24 cellular contexts compared by ENCODE assay signal in genomic region chr3:132433121-132433520, GRCh38. TPM values are rescaled to one million over a fixed set of nuclear protein-coding genes. Genes with fewer than 3 reads are reported as not detected.
DNase-seq lines count a peak whose midpoint lies in the region; ATAC-seq, FAIRE-seq and TF ChIP-seq lines count a peak whose summit lies in the region.
"Had no signal": no experiment of that assay in that cellular context is flagged by ENCODE, and none has a peak within 500 bp of the region (broad histone marks: within the 10 kb centered on the region; RNA-seq: fewer than 3 reads in every experiment).

No MANE protein-coding gene starts in this region.

- H3K4me3 Mint-ChIP-seq in activated T-cell treated with anti-CD3 and anti-CD28 coated beads, Interleukin-2, amount 50 U/mL, for 24 hours: no peak overlapping the region
- H3K4me3 Mint-ChIP-seq in osteocyte (ENCODE audit: unreplicated experiment): no peak overlapping the region
- H3K4me3 Mint-ChIP-seq in activated CD4-positive, alpha-beta memory T cell treated with anti-CD3 and anti-CD28 coated beads, Interleukin-2, amount 10 ng/mL, durations not matched to agents 7 days and 5 days: no peak overlapping the region
- H3K4me3 Mint-ChIP-seq: activated naive CD4-positive, alpha-beta T cell treated with anti-CD3 and anti-CD28 coated beads, Interleukin-2, amount 50 U/mL, for 24 hours; activated T-cell treated with anti-CD3 and anti-CD28 coated beads, Interleukin-2, amount 50 U/mL, for 72 hours; effector memory CD8-positive, alpha-beta T cell; naive thymus-derived CD4-positive, alpha-beta T cell had no signal

- no peaks in the 10 kb centered on the region for H3K9me2 ChIP-seq in PC-3 (replicated peaks; ENCODE audit: low read length)

- no peaks in the 10 kb centered on the region for H3K9me3 ChIP-seq in PC-3 (ENCODE audit: low read length)
- H3K9me3 ChIP-seq in endothelial cell of umbilical vein (replicated peaks; ENCODE audit: control insufficient read depth, insufficient read depth, low read length): no peaks in the 10 kb centered on the region
- H3K9me3 ChIP-seq: body of pancreas, colonic mucosa, pancreas, upper lobe of left lung had no signal

- intact Hi-C loops in PC-3 (cut with micrococcal nuclease) (no loop called here), endothelial cell of umbilical vein (cut with micrococcal nuclease) (no loop called here)

- peak overlapping the region; percentile 31; the same call in 1 of the 2 replicates for H3K27ac ChIP-seq in PC-3 (ENCODE audit: low read length)
- H3K27ac ChIP-seq in endothelial cell of umbilical vein (ENCODE audit: insufficient read depth, low read depth, low read length): no peak overlapping the region
- H3K27ac ChIP-seq: body of pancreas, colonic mucosa, pancreas, upper lobe of left lung had no signal

- CTCF ChIA-PET in PC-3 (lab: Charles Lee) (no interaction called here), endothelial cell of umbilical vein (lab: Charles Lee) (interaction anchor here (1.3 kb wide), 1 partner anchor 8 kb away, joined by 4 read pairs; no protein-coding TSS in a partner anchor)
- CTCF ChIA-PET in activated CD4-positive, alpha-beta memory T cell treated with anti-CD3 and anti-CD28 coated beads, Interleukin-2, amount 10 ng/mL, durations not matched to agents 7 days and 5 days (lab: Charles Lee): no interaction called here

- H4K20me1 ChIP-seq in PC-3 (ENCODE audit: low read length): no peaks in the 10 kb centered on the region
- H4K20me1 ChIP-seq in endothelial cell of umbilical vein (replicated peaks; ENCODE audit: control insufficient read depth, extremely low read depth, insufficient read depth, low read length): no peaks in the 10 kb centered on the region

- no peaks in the 10 kb centered on the region for H3K27me3 ChIP-seq in PC-3 (ENCODE audit: low read length)
- no peaks in the 10 kb centered on the region for H3K27me3 ChIP-seq in endothelial cell of umbilical vein (ENCODE audit: control insufficient read depth in 2 of 2, insufficient read depth in 2 of 2, low read length in 2 of 2)
- H3K27me3 ChIP-seq: body of pancreas, colonic mucosa, pancreas, upper lobe of left lung had no signal

- FAIRE-seq in endothelial cell of umbilical vein (lab: Jason Lieb, UNC): no peak
- FAIRE-seq: A204.1, HepG2, pancreas had no signal

- H3K4me1 Mint-ChIP-seq in activated T-cell treated with anti-CD3 and anti-CD28 coated beads, Interleukin-2, amount 50 U/mL, for 24 hours (ENCODE audit: low read depth): peaks cover 58% of the 10 kb centered on the region
- peaks cover 38% of the 10 kb centered on the region for H3K4me1 Mint-ChIP-seq in osteocyte (ENCODE audit: unreplicated experiment)
- H3K4me1 Mint-ChIP-seq in activated CD4-positive, alpha-beta memory T cell treated with anti-CD3 and anti-CD28 coated beads, Interleukin-2, amount 10 ng/mL, durations not matched to agents 7 days and 5 days: peaks cover 32% of the 10 kb centered on the region

- H3K27me3 Mint-ChIP-seq in activated T-cell treated with anti-CD3 and anti-CD28 coated beads, Interleukin-2, amount 50 U/mL, for 24 hours: no peaks in the 10 kb centered on the region
- no peaks in the 10 kb centered on the region for H3K27me3 Mint-ChIP-seq in osteocyte (ENCODE audit: unreplicated experiment)
- H3K27me3 Mint-ChIP-seq in activated CD4-positive, alpha-beta memory T cell treated with anti-CD3 and anti-CD28 coated beads, Interleukin-2, amount 10 ng/mL, durations not matched to agents 7 days and 5 days: no peaks in the 10 kb centered on the region
- H3K27me3 Mint-ChIP-seq: activated naive CD4-positive, alpha-beta T cell treated with anti-CD3 and anti-CD28 coated beads, Interleukin-2, amount 50 U/mL, for 24 hours; effector memory CD8-positive, alpha-beta T cell; naive thymus-derived CD4-positive, alpha-beta T cell had no signal

- peak overlapping the region; percentile 40 for H3K27ac Mint-ChIP-seq in activated T-cell treated with anti-CD3 and anti-CD28 coated beads, Interleukin-2, amount 50 U/mL, for 24 hours
- H3K27ac Mint-ChIP-seq in osteocyte (ENCODE audit: unreplicated experiment): peak overlapping the region; percentile 50
- H3K27ac Mint-ChIP-seq in activated CD4-positive, alpha-beta memory T cell treated with anti-CD3 and anti-CD28 coated beads, Interleukin-2, amount 10 ng/mL, durations not matched to agents 7 days and 5 days: no peak overlapping the region
- H3K27ac Mint-ChIP-seq: activated naive CD4-positive, alpha-beta T cell treated with anti-CD3 and anti-CD28 coated beads, Interleukin-2, amount 50 U/mL, for 24 hours; activated T-cell treated with anti-CD3 and anti-CD28 coated beads, Interleukin-2, amount 50 U/mL, for 72 hours had no signal

- no peaks in the 10 kb centered on the region for H3F3A ChIP-seq in PC-3 (ENCODE audit: low read length, unreplicated experiment)

- H3K79me2 ChIP-seq in PC-3 (ENCODE audit: low read length) (0 out of 2 replicates have a peak, but pooled peaks cover 6% of the 10 kb centered on the region), endothelial cell of umbilical vein (ENCODE audit: control insufficient read depth, insufficient read depth, low read length) (peaks cover 51% of the 10 kb centered on the region)

- no peaks in the 10 kb centered on the region for H3K9me3 Mint-ChIP-seq in activated T-cell treated with anti-CD3 and anti-CD28 coated beads, Interleukin-2, amount 50 U/mL, for 24 hours
- H3K9me3 Mint-ChIP-seq in osteocyte (ENCODE audit: unreplicated experiment): no peaks in the 10 kb centered on the region
- no peaks in the 10 kb centered on the region for H3K9me3 Mint-ChIP-seq in activated CD4-positive, alpha-beta memory T cell treated with anti-CD3 and anti-CD28 coated beads, Interleukin-2, amount 10 ng/mL, durations not matched to agents 7 days and 5 days
- H3K9me3 Mint-ChIP-seq: activated naive CD4-positive, alpha-beta T cell treated with anti-CD3 and anti-CD28 coated beads, Interleukin-2, amount 50 U/mL, for 24 hours; activated T-cell treated with anti-CD3 and anti-CD28 coated beads, Interleukin-2, amount 50 U/mL, for 72 hours; effector memory CD8-positive, alpha-beta T cell; naive thymus-derived CD4-positive, alpha-beta T cell had no signal

- ATAC-seq in PC-3 (no peak), GM19035 (IDR thresholded peaks at IDR 0.05; ENCODE audit: unreplicated experiment) (no peak)
- ATAC-seq: HepG2, sciatic nerve had no signal

- no peak overlapping the region for H2AFZ ChIP-seq in PC-3 (ENCODE audit: low read length)
- no peak overlapping the region for H2AFZ ChIP-seq in endothelial cell of umbilical vein (ENCODE audit: low read depth, low read length)

- dilution Hi-C loops in endothelial cell of umbilical vein (cut with MboI; ENCODE audit: extremely low pct_ligation_motif_present, low sequenced_read_pairs): no loop called here

- no TSS peak for BruUV-seq in PC-3 (replicated peaks; lab: Mats Ljungman, UMichigan)
- no TSS peak for BruUV-seq in endothelial cell of umbilical vein (replicated peaks; lab: Mats Ljungman, UMichigan)

- H3K36me3 ChIP-seq in PC-3 (ENCODE audit: low read depth, low read length): no peaks in the 10 kb centered on the region
- H3K36me3 ChIP-seq in endothelial cell of umbilical vein (ENCODE audit: control insufficient read depth in 2 of 2, extremely low read depth in 1 of 2, insufficient read depth in 2 of 2, low read length in 2 of 2): no peaks in the 10 kb centered on the region
- H3K36me3 ChIP-seq: colonic mucosa, pancreas had no signal

- no peak for TF ChIP-seq POLR2A in endothelial cell of umbilical vein (IDR thresholded peaks at IDR 0.05; ENCODE audit: low read depth, low read length)

- DNase-seq in activated T-cell treated with anti-CD3 and anti-CD28 coated beads, Interleukin-2, amount 50 U/mL, for 24 hours: no peak
- DNase-seq in activated T-cell treated with anti-CD3 and anti-CD28 coated beads, Interleukin-2, amount 50 U/mL, for 48 hours: no peak
- DNase-seq in PC-3 (no peak), endothelial cell of umbilical vein (ENCODE audit: low read depth, low spot score) (no peak), osteocyte (ENCODE audit: extremely low spot score, unreplicated experiment) (no peak)
- DNase-seq in activated naive CD4-positive, alpha-beta T cell (lab: John Stamatoyannopoulos, UW): no peak
- DNase-seq in activated CD4-positive, alpha-beta memory T cell treated with anti-CD3 and anti-CD28 coated beads, Interleukin-2, amount 10 ng/mL, durations not matched to agents 7 days and 5 days: no peak
- DNase-seq: body of pancreas; colonic mucosa; effector memory CD8-positive, alpha-beta T cell; naive thymus-derived CD4-positive, alpha-beta T cell; NCI-H2081 treated with DMSO at 0.1 percent for 48 hours; NK-92 treated with Interleukin-12 subunit alpha and Interleukin-12 subunit beta, amount 100 ng/mL, for 24 hours; pancreas; RPMI8226; stimulated activated CD8-positive, alpha-beta memory T cell treated with anti-CD3 and anti-CD28 coated beads, Interleukin-4, amount 100 ng/mL, for 48 hours; T1000; upper lobe of left lung had no signal

- H3K4me1 ChIP-seq in PC-3 (ENCODE audit: insufficient read depth, low read length): peaks cover 11% of the 10 kb centered on the region
- H3K4me1 ChIP-seq in endothelial cell of umbilical vein (ENCODE audit: control insufficient read depth, extremely low read depth, insufficient read depth, low read length): peaks cover 21% of the 10 kb centered on the region
- H3K4me1 ChIP-seq: body of pancreas, colonic mucosa had no signal

- H3K9me1 ChIP-seq in endothelial cell of umbilical vein (replicated peaks; ENCODE audit: control insufficient read depth, extremely low read depth, insufficient read depth, low read length): no peaks in the 10 kb centered on the region

- TF ChIP-seq CTCF in PC-3 (conservative IDR thresholded peaks at IDR 0.05; ENCODE audit: low read depth, low read length) (no peak), endothelial cell of umbilical vein (IDR thresholded peaks at IDR 0.05; ENCODE audit: extremely low read depth in 1 of 2, insufficient read depth in 1 of 2, low read depth in 1 of 2, low read length in 2 of 2) (no peak), osteocyte (IDR thresholded peaks at IDR 0.05) (no peak)

- H3K9ac ChIP-seq in PC-3 (ENCODE audit: low read length) (no peak overlapping the region), endothelial cell of umbilical vein (replicated peaks; ENCODE audit: extremely low read depth, insufficient read depth, low read length) (no peak overlapping the region)

- peaks cover 33% of the 10 kb centered on the region for H3K36me3 Mint-ChIP-seq in activated T-cell treated with anti-CD3 and anti-CD28 coated beads, Interleukin-2, amount 50 U/mL, for 24 hours (ENCODE audit: low read depth)
- peaks cover 17% of the 10 kb centered on the region for H3K36me3 Mint-ChIP-seq in osteocyte (ENCODE audit: unreplicated experiment)
- peaks cover 11% of the 10 kb centered on the region for H3K36me3 Mint-ChIP-seq in activated CD4-positive, alpha-beta memory T cell treated with anti-CD3 and anti-CD28 coated beads, Interleukin-2, amount 10 ng/mL, durations not matched to agents 7 days and 5 days (ENCODE audit: low read depth)

- POLR2A ChIA-PET in PC-3 (lab: Charles Lee; ENCODE audit: unreplicated experiment): no interaction called here
- POLR2A ChIA-PET in endothelial cell of umbilical vein (lab: Charles Lee): no interaction called here
- POLR2A ChIA-PET in activated CD4-positive, alpha-beta memory T cell treated with anti-CD3 and anti-CD28 coated beads, Interleukin-2, amount 10 ng/mL, durations not matched to agents 7 days and 5 days (lab: Charles Lee): interaction anchor here (1.6 kb wide), 1 partner anchor 15 kb away, joined by 6 read pairs; the partner anchor contains the start of gene DNAJC13

- peak overlapping the region; percentile 37; the same call in 1 of the 2 replicates for H3K4me2 ChIP-seq in PC-3 (ENCODE audit: low read length)
- H3K4me2 ChIP-seq in endothelial cell of umbilical vein (ENCODE audit: insufficient read depth, low read length): peak overlapping the region; percentile 50

- H3K4me3 ChIP-seq in PC-3 (ENCODE audit: low read length): no peak overlapping the region
- no peak overlapping the region for H3K4me3 ChIP-seq in endothelial cell of umbilical vein (replicated peaks in 1 of 3; ENCODE audit: insufficient read depth in 1 of 3, low read depth in 1 of 3, low read length in 3 of 3)
- H3K4me3 ChIP-seq: body of pancreas, colonic mucosa, pancreas, upper lobe of left lung had no signal

RNA-seq across cellular contexts. Expression of gene DNAJC13, which starts 15.8 kb away (rescaled TPM):
- total RNA-seq in PC-3 (2014; rRNA removed) (21.6 and 24.7 TPM in 2 replicates), endothelial cell of umbilical vein (64.0 and 71.7 TPM in 2 replicates), osteocyte (55.5 and 57.1 TPM in 2 replicates)
- 9.7 and 14.3 TPM in 2 replicates for polyA plus RNA-seq in endothelial cell of umbilical vein
- 16.1 TPM in 2 replicates for polyA plus RNA-seq in endothelial cell of umbilical vein (2011; cell fraction: cytosol; rRNA removed)
- 49.7 and 58.3 TPM in 2 replicates for polyA plus RNA-seq in endothelial cell of umbilical vein (2011; cell fraction: nucleus; rRNA removed)
- polyA plus RNA-seq in endothelial cell of umbilical vein (2012): 25.0 and 35.3 TPM in 2 replicates
- polyA minus RNA-seq in endothelial cell of umbilical vein: 52.7 and 73.9 TPM in 2 replicates
- polyA minus RNA-seq in endothelial cell of umbilical vein (2011; cell fraction: cytosol; rRNA and poly(A)+ RNA removed): 30.5 TPM
- 107 and 120 TPM in 2 replicates for polyA minus RNA-seq in endothelial cell of umbilical vein (2011; cell fraction: nucleus; rRNA and poly(A)+ RNA removed)
- total RNA-seq in activated CD4-positive, alpha-beta memory T cell treated with anti-CD3 and anti-CD28 coated beads, Interleukin-2, amount 10 ng/mL, durations not matched to agents 7 days and 5 days: 10 to 100 TPM; 31.0 to 36.7 TPM
